In the genomic region with DNA sequence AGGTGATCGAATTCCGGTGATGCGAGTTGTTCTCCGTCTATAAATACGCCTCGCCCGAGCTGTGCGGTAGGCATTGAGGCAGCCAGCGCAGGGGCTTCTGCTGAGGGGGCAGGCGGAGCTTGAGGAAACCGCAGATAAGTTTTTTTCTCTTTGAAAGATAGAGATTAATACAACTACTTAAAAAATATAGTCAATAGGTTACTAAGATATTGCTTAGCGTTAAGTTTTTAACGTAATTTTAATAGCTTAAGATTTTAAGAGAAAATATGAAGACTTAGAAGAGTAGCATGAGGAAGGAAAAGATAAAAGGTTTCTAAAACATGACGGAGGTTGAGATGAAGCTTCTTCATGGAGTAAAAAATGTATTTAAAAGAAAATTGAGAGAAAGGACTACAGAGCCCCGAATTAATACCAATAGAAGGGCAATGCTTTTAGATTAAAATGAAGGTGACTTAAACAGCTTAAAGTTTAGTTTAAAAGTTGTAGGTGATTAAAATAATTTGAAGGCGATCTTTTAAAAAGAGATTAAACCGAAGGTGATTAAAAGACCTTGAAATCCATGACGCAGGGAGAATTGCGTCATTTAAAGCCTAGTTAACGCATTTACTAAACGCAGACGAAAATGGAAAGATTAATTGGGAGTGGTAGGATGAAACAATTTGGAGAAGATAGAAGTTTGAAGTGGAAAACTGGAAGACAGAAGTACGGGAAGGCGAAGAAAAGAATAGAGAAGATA, we compare ENCODE assay signal across 1 cellular context.
TF ChIP-seq lines count a peak whose summit lies in the region.

Gene MALAT1 (plus strand): TSS at position 69 of the 736 bp plus-strand sequence.

TF ChIP-seq in HepG2, 621 proteins besides CTCF, POLR2A, EP300 and RAD21 (continued from another document and continues in another):
- TF ChIP-seq, protein P1, sequence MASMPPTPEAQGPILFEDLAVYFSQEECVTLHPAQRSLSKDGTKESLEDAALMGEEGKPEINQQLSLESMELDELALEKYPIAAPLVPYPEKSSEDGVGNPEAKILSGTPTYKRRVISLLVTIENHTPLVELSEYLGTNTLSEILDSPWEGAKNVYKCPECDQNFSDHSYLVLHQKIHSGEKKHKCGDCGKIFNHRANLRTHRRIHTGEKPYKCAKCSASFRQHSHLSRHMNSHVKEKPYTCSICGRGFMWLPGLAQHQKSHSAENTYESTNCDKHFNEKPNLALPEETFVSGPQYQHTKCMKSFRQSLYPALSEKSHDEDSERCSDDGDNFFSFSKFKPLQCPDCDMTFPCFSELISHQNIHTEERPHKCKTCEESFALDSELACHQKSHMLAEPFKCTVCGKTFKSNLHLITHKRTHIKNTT (CRISPR knock-in tag; IDR thresholded peaks at IDR 0.05) = no peak
- TF ChIP-seq THAP11 (CRISPR knock-in tag; IDR thresholded peaks at IDR 0.05) (peak; percentile 88), ATF1 (CRISPR knock-in tag; IDR thresholded peaks at IDR 0.05) (peak; percentile 80; the same call in 1 of the 2 replicates), MLX (CRISPR knock-in tag; IDR thresholded peaks at IDR 0.05) (peak; percentile 51; the same call in 1 of the 2 replicates), FOSL2 (CRISPR knock-in tag; IDR thresholded peaks at IDR 0.05) (peak; percentile 79), ZMYM4 (CRISPR knock-in tag; IDR thresholded peaks at IDR 0.05) (peak; percentile 71), ARNTL (CRISPR knock-in tag; IDR thresholded peaks at IDR 0.05) (0 out of 2 replicates have a peak, but pooled peaks have one; percentile 35), GTF2F1 (IDR thresholded peaks at IDR 0.05; ENCODE audit: low read length) (peak; percentile 96), ZKSCAN1 (IDR thresholded peaks at IDR 0.05; ENCODE audit: low read length) (0 out of 2 replicates have a peak, but pooled peaks have one; percentile 14), RXRB (CRISPR knock-in tag; IDR thresholded peaks at IDR 0.05; ENCODE audit: borderline replicate concordance) (peak; percentile 82), ZNF709 (CRISPR knock-in tag; IDR thresholded peaks at IDR 0.05) (no peak), ZNF816 (CRISPR knock-in tag; IDR thresholded peaks at IDR 0.05; ENCODE audit: borderline replicate concordance) (no peak; the same call in none of the 2 replicates), KMT2B (CRISPR knock-in tag; IDR thresholded peaks at IDR 0.05) (peak; percentile 80), ZBTB42 (CRISPR knock-in tag; IDR thresholded peaks at IDR 0.05) (no peak), SRSF4 (IDR thresholded peaks at IDR 0.05; ENCODE audit: low read depth, low read length, poor library complexity, severe bottlenecking) (no peak), MBNL3 (CRISPR knock-in tag; conservative IDR thresholded peaks at IDR 0.05) (no peak), SNRNP70 (IDR thresholded peaks at IDR 0.05; ENCODE audit: low read depth, low read length) (no peak), MXD1 (CRISPR knock-in tag; IDR thresholded peaks at IDR 0.05) (no peak), ZNF766 (CRISPR knock-in tag; IDR thresholded peaks at IDR 0.05; ENCODE audit: borderline replicate concordance) (no peak), STAT5B (CRISPR knock-in tag; IDR thresholded peaks at IDR 0.05) (0 out of 2 replicates have a peak, but pooled peaks have one; percentile 74), ZNF501 (CRISPR knock-in tag; IDR thresholded peaks at IDR 0.05) (no peak), RXRA (CRISPR knock-in tag; IDR thresholded peaks at IDR 0.05) (peak; percentile 35; the same call in 1 of the 2 replicates), ZNF143 (CRISPR knock-in tag; IDR thresholded peaks at IDR 0.05) (0 out of 2 replicates have a peak, but pooled peaks have one; percentile 6), GMEB2 (CRISPR knock-in tag; IDR thresholded peaks at IDR 0.05; ENCODE audit: low read depth) (peak; percentile 61; the same call in 1 of the 2 replicates), YEATS4 (CRISPR knock-in tag; IDR thresholded peaks at IDR 0.05; ENCODE audit: borderline replicate concordance) (peak; percentile 92), SRF (IDR thresholded peaks at IDR 0.05; ENCODE audit: low read depth, low read length) (peak; percentile 18; the same call in 1 of the 2 replicates), ZNF570 (CRISPR knock-in tag; IDR thresholded peaks at IDR 0.05; ENCODE audit: borderline replicate concordance) (no peak), ZNF234 (CRISPR knock-in tag; conservative IDR thresholded peaks at IDR 0.05) (no peak), ZNF564 (CRISPR knock-in tag; IDR thresholded peaks at IDR 0.05) (0 out of 2 replicates have a peak, but pooled peaks have one; percentile 53), KLF12 (CRISPR knock-in tag; IDR thresholded peaks at IDR 0.05; ENCODE audit: borderline replicate concordance) (0 out of 2 replicates have a peak, but pooled peaks have one; percentile 75), ZNF512B (CRISPR knock-in tag; IDR thresholded peaks at IDR 0.05; ENCODE audit: borderline replicate concordance) (no peak), ZNF616 (CRISPR knock-in tag; IDR thresholded peaks at IDR 0.05; ENCODE audit: low read depth) (no peak), ZNF569 (CRISPR knock-in tag; IDR thresholded peaks at IDR 0.05; ENCODE audit: borderline replicate concordance) (no peak), DMTF1 (CRISPR knock-in tag; IDR thresholded peaks at IDR 0.05) (no peak)
- TF ChIP-seq, protein P2, sequence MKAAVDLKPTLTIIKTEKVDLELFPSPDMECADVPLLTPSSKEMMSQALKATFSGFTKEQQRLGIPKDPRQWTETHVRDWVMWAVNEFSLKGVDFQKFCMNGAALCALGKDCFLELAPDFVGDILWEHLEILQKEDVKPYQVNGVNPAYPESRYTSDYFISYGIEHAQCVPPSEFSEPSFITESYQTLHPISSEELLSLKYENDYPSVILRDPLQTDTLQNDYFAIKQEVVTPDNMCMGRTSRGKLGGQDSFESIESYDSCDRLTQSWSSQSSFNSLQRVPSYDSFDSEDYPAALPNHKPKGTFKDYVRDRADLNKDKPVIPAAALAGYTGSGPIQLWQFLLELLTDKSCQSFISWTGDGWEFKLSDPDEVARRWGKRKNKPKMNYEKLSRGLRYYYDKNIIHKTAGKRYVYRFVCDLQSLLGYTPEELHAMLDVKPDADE (CRISPR knock-in tag; IDR thresholded peaks at IDR 0.05) = no peak
- TF ChIP-seq, protein P3, sequence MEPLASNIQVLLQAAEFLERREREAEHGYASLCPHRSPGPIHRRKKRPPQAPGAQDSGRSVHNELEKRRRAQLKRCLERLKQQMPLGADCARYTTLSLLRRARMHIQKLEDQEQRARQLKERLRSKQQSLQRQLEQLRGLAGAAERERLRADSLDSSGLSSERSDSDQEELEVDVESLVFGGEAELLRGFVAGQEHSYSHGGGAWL (CRISPR knock-in tag; IDR thresholded peaks at IDR 0.05) = peak; percentile 94
- TF ChIP-seq, protein P4, sequence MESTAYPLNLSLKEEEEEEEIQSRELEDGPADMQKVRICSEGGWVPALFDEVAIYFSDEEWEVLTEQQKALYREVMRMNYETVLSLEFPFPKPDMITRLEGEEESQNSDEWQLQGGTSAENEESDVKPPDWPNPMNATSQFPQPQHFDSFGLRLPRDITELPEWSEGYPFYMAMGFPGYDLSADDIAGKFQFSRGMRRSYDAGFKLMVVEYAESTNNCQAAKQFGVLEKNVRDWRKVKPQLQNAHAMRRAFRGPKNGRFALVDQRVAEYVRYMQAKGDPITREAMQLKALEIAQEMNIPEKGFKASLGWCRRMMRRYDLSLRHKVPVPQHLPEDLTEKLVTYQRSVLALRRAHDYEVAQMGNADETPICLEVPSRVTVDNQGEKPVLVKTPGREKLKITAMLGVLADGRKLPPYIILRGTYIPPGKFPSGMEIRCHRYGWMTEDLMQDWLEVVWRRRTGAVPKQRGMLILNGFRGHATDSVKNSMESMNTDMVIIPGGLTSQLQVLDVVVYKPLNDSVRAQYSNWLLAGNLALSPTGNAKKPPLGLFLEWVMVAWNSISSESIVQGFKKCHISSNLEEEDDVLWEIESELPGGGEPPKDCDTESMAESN (CRISPR knock-in tag; conservative IDR thresholded peaks at IDR 0.05) = 0 out of 2 replicates have a peak, but pooled peaks have one; percentile 22
- TF ChIP-seq, protein P5, sequence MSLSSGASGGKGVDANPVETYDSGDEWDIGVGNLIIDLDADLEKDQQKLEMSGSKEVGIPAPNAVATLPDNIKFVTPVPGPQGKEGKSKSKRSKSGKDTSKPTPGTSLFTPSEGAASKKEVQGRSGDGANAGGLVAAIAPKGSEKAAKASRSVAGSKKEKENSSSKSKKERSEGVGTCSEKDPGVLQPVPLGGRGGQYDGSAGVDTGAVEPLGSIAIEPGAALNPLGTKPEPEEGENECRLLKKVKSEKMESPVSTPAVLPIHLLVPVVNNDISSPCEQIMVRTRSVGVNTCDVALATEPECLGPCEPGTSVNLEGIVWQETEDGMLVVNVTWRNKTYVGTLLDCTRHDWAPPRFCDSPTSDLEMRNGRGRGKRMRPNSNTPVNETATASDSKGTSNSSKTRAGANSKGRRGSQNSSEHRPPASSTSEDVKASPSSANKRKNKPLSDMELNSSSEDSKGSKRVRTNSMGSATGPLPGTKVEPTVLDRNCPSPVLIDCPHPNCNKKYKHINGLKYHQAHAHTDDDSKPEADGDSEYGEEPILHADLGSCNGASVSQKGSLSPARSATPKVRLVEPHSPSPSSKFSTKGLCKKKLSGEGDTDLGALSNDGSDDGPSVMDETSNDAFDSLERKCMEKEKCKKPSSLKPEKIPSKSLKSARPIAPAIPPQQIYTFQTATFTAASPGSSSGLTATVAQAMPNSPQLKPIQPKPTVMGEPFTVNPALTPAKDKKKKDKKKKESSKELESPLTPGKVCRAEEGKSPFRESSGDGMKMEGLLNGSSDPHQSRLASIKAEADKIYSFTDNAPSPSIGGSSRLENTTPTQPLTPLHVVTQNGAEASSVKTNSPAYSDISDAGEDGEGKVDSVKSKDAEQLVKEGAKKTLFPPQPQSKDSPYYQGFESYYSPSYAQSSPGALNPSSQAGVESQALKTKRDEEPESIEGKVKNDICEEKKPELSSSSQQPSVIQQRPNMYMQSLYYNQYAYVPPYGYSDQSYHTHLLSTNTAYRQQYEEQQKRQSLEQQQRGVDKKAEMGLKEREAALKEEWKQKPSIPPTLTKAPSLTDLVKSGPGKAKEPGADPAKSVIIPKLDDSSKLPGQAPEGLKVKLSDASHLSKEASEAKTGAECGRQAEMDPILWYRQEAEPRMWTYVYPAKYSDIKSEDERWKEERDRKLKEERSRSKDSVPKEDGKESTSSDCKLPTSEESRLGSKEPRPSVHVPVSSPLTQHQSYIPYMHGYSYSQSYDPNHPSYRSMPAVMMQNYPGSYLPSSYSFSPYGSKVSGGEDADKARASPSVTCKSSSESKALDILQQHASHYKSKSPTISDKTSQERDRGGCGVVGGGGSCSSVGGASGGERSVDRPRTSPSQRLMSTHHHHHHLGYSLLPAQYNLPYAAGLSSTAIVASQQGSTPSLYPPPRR (CRISPR knock-in tag; IDR thresholded peaks at IDR 0.05; ENCODE audit: borderline replicate concordance) = no peak; the same call in 1 of the 2 replicates
